In genomic region chr15:29083161-29083560, GRCh38 we compare ENCODE assay signal across 9 cellular contexts.
"Had no signal": no experiment of that assay in that cellular context is flagged by ENCODE, and none has a peak within 500 bp of the region (broad histone marks: within the 10 kb centered on the region; RNA-seq: fewer than 3 reads in every experiment).

No MANE protein-coding gene starts in this region.

- H3K27ac Mint-ChIP-seq: HFFc6 had no signal

- DNase-seq: GM23248, GOT3, H7, HFFc6, IMR-90, KBM-7 had no signal

- ATAC-seq: HCT116 had no signal

- H3K27ac ChIP-seq: GM23248 had no signal

- H3K36me3 ChIP-seq: HAP-1 had no signal

- H3K9ac ChIP-seq: GM23248 had no signal

- H3K4me3 Mint-ChIP-seq: HFFc6 had no signal

- H3K4me3 ChIP-seq: GM23248, HAP-1 had no signal

- H2AFZ ChIP-seq: GM23248 had no signal

- H3K9me3 ChIP-seq: HAP-1 had no signal

- FAIRE-seq: HTR-8/SVneo had no signal
